Comparison of ENCODE assay signal across 27 cellular contexts in genomic region chr2:110984654-110985053, GRCh38.
"Had no signal": no experiment of that assay in that cellular context is flagged by ENCODE, and none has a peak within 500 bp of the region (broad histone marks: within the 10 kb centered on the region; RNA-seq: fewer than 3 reads in every experiment).

No MANE protein-coding gene starts in this region.

- H3K27ac ChIP-seq: ascending aorta, cardiac muscle cell had no signal

- H3K9me3 ChIP-seq: ascending aorta had no signal

- H3K4me3 ChIP-seq: ascending aorta, cardiac muscle cell had no signal

- DNase-seq: activated B cell treated with CpG ODN at 0.5 μM for 24 hours; activated CD4-positive, alpha-beta memory T cell treated with anti-CD3 and anti-CD28 coated beads, Interleukin-2, amount 10 ng/mL, durations not matched to agents 7 days and 5 days; activated CD4-positive, alpha-beta T cell treated with anti-CD3 and anti-CD28 coated beads for 4 hours; activated CD4-positive, alpha-beta T cell treated with anti-CD3 and anti-CD28 coated beads, Interleukin-2, amount 10 ng/mL, durations not matched to agents 24 days and 14 days; activated CD4-positive, alpha-beta T cell treated with anti-CD3 and anti-CD28 coated beads, Interleukin-2, amount 50 U/mL, for 48 hours; activated CD4-positive, CD25-positive, alpha-beta regulatory T cell treated with anti-CD3 and anti-CD28 coated beads, Interleukin-2, amount 50 U/mL, for 72 hours; activated CD8-positive, alpha-beta memory T cell treated with anti-CD3 and anti-CD28 coated beads for 24 hours; activated CD8-positive, alpha-beta memory T cell treated with anti-CD3 and anti-CD28 coated beads, Interleukin-2, amount 10 ng/mL, durations not matched to agents 7 days and 5 days; activated CD8-positive, alpha-beta memory T cell treated with anti-CD3 and anti-CD28 coated beads, Interleukin-2, amount 50 U/mL, for 48 hours; activated CD8-positive, alpha-beta T cell treated with anti-CD3 and anti-CD28 coated beads, Interleukin-2, amount 10 ng/mL, durations not matched to agents 7 days and 5 days; activated effector memory CD4-positive, alpha-beta T cell treated with Interleukin-2 at 50 U/mL for 16 hours; activated gamma-delta T cell; activated naive CD4-positive, alpha-beta T cell treated with anti-CD3 and anti-CD28 coated beads, Interleukin-2, amount 10 ng/mL, durations not matched to agents 7 days and 5 days; activated naive CD4-positive, alpha-beta T cell treated with Interleukin-2 at 50 U/mL for 16 hours; activated naive CD8-positive, alpha-beta T cell treated with anti-CD3 and anti-CD28 coated beads, Interleukin-2, amount 10 ng/mL, durations not matched to agents 7 days and 5 days; activated naive CD8-positive, alpha-beta T cell treated with anti-CD3 and anti-CD28 coated beads, Interleukin-2, amount 50 U/mL, for 24 hours; activated T-cell treated with anti-CD3 and anti-CD28 coated beads, Interleukin-2, amount 50 U/mL, for 24 hours; activated T-cell treated with anti-CD3 and anti-CD28 coated beads, Interleukin-2, amount 50 U/mL, for 48 hours; amygdala; anterior cingulate cortex; caudate nucleus; cerebellar nuclear complex; T-helper 1 cell; T-helper 2 cell; T-helper 9 cell had no signal

- H3K36me3 ChIP-seq: ascending aorta, cardiac muscle cell had no signal

- H3K27me3 ChIP-seq: ascending aorta, cardiac muscle cell had no signal

- H3K4me1 ChIP-seq: ascending aorta had no signal

- ATAC-seq: activated CD8-positive, alpha-beta memory T cell treated with anti-CD3 and anti-CD28 coated beads, Interleukin-2, amount 10 ng/mL, durations not matched to agents 7 days and 5 days; activated CD8-positive, alpha-beta T cell treated with anti-CD3 and anti-CD28 coated beads, Interleukin-2, amount 10 ng/mL, durations not matched to agents 7 days and 5 days; activated naive CD8-positive, alpha-beta T cell treated with anti-CD3 and anti-CD28 coated beads, Interleukin-2, amount 50 U/mL, for 24 hours had no signal
